18 cellular contexts compared by ENCODE assay signal in genomic region chr11:88297320-88298263, GRCh38. TPM values are rescaled to one million over a fixed set of nuclear protein-coding genes. Genes with fewer than 3 reads are reported as not detected.
DNase-seq lines count a peak whose midpoint lies in the region; ATAC-seq, FAIRE-seq and TF ChIP-seq lines count a peak whose summit lies in the region.
"Had no signal": no experiment of that assay in that cellular context is flagged by ENCODE, and none has a peak within 500 bp of the region (broad histone marks: within the 10 kb centered on the region; RNA-seq: fewer than 3 reads in every experiment).

No MANE protein-coding gene starts in this region.

- no peaks in the 10 kb centered on the region for H3K27me3 ChIP-seq in CD8-positive, alpha-beta memory T cell (ENCODE audit: insufficient read depth, low read length, poor library complexity, severe bottlenecking)
- H3K27me3 ChIP-seq in HepG2 (ENCODE audit: control insufficient read depth in 1 of 2, insufficient read depth in 2 of 2, low read length in 2 of 2) (no peaks in the 10 kb centered on the region), neural progenitor cell (no peaks in the 10 kb centered on the region)

- in situ Hi-C loops in HepG2 (cut with HindIII; ENCODE audit: extremely low pct_ligation_motif_present, low pct_unique_long_range_greater_than_20kb), result no loop called here

- no peaks in the 10 kb centered on the region for H3K9me3 ChIP-seq in CD8-positive, alpha-beta memory T cell (ENCODE audit: low read length)
- H3K9me3 ChIP-seq in HepG2 (ENCODE audit: low read length) (no peaks in the 10 kb centered on the region), neural progenitor cell (ENCODE audit: low read depth) (no peaks in the 10 kb centered on the region)
- H3K9me3 ChIP-seq: HAP-1 had no signal

- no peaks in the 10 kb centered on the region for H3K4me1 ChIP-seq in CD8-positive, alpha-beta memory T cell (ENCODE audit: insufficient read depth, low read length)
- peaks cover 14% of the 10 kb centered on the region for H3K4me1 ChIP-seq in HepG2 (ENCODE audit: insufficient read depth, low read length)
- peaks cover 16% of the 10 kb centered on the region for H3K4me1 ChIP-seq in neural progenitor cell

- TF ChIP-seq RAD21 in HepG2 (CRISPR knock-in tag; IDR thresholded peaks at IDR 0.05), result no peak

- H3K4me2 ChIP-seq in HepG2 (ENCODE audit: low read depth, low read length) (no peak overlapping the region), neural progenitor cell (no peak overlapping the region)

- intact Hi-C loops in HepG2 (cut with micrococcal nuclease; ENCODE audit: unreplicated experiment), result no loop called here

- peak overlapping the region in 5 of 8 donors; percentile 2 to 57 (median 23) for H3K27ac Mint-ChIP-seq in CD8-positive, alpha-beta memory T cell
- H3K27ac Mint-ChIP-seq in neural progenitor cell, result no peak overlapping the region

- H3K36me3 Mint-ChIP-seq in CD8-positive, alpha-beta memory T cell, result peaks cover 4 to 87% (median 30%) of the 10 kb centered on the region in 3 donors
- H3K36me3 Mint-ChIP-seq in neural progenitor cell, result peaks cover 34% of the 10 kb centered on the region

- DNase-seq in CD8-positive, alpha-beta memory T cell, result no peak
- DNase-seq in NCI-H1417 treated with DMSO at 0.1 percent for 48 hours (lab: John Stamatoyannopoulos, UW), result peak; percentile 89
- peak; percentile 55 for DNase-seq in amniotic epithelial cell (ENCODE audit: low read depth)
- peak; percentile 8 for DNase-seq in HepG2 (ENCODE audit: low spot score)
- DNase-seq in NCI-H1930 (lab: John Stamatoyannopoulos, UW), result no peak
- no peak for DNase-seq in neural progenitor cell (ENCODE audit: low spot score)
- no peak for DNase-seq in GDM1 (lab: John Stamatoyannopoulos, UW)
- no peak for DNase-seq in NCI-H1436 treated with DMSO at 0.1 percent for 48 hours (lab: John Stamatoyannopoulos, UW)
- DNase-seq: activated CD4-positive, alpha-beta T cell treated with anti-CD3 and anti-CD28 coated beads for 1 hour; activated gamma-delta T cell treated with Interleukin-2 at 50 U/mL for 16 hours; DMS79 treated with DMSO at 0.1 percent for 48 hours; hypothalamus; left cardiac atrium; stimulated activated CD4-positive, alpha-beta T cell treated with anti-CD3 and anti-CD28 coated beads, Interleukin-4, amount 100 ng/mL, for 1 hour had no signal

- H3K9ac ChIP-seq in HepG2 (ENCODE audit: insufficient read depth, low read depth, low read length) (no peak overlapping the region), neural progenitor cell (no peak overlapping the region)

- TF ChIP-seq POLR2A in HepG2 (IDR thresholded peaks at IDR 0.05; ENCODE audit: insufficient read depth in 1 of 2, low read depth in 2 of 2, low read length in 2 of 2), result no peak

- no peaks in the 10 kb centered on the region for H4K20me1 ChIP-seq in HepG2 (ENCODE audit: insufficient read depth, low read length)
- H4K20me1 ChIP-seq in neural progenitor cell (ENCODE audit: low read depth), result no peaks in the 10 kb centered on the region

- no peaks in the 10 kb centered on the region for H3K9me3 Mint-ChIP-seq in CD8-positive, alpha-beta memory T cell
- peaks cover 2% of the 10 kb centered on the region for H3K9me3 Mint-ChIP-seq in neural progenitor cell

- peaks cover 36 to 53% (median 52%) of the 10 kb centered on the region in 3 donors for H3K4me1 Mint-ChIP-seq in CD8-positive, alpha-beta memory T cell
- H3K4me1 Mint-ChIP-seq in neural progenitor cell, result peaks cover 21% of the 10 kb centered on the region

- TF ChIP-seq CTCF in HepG2 (CRISPR knock-in tag; IDR thresholded peaks at IDR 0.05) (no peak), neural progenitor cell (IDR thresholded peaks at IDR 0.05) (no peak)

- BruUV-seq in HepG2 (replicated peaks; lab: Mats Ljungman, UMichigan), result no TSS peak

- H3K36me3 ChIP-seq in CD8-positive, alpha-beta memory T cell (ENCODE audit: insufficient read depth, low read length), result peaks cover 15% of the 10 kb centered on the region
- peaks cover 1 to 15% of the 10 kb centered on the region in 2 experiments; a peak in 2 of 5 replicates for H3K36me3 ChIP-seq in HepG2 (replicated peaks in 1 of 2; ENCODE audit: control insufficient read depth in 1 of 2, insufficient read depth in 2 of 2, low read length in 2 of 2)
- no peaks in the 10 kb centered on the region for H3K36me3 ChIP-seq in neural progenitor cell
- H3K36me3 ChIP-seq: HAP-1 had no signal

- POLR2A ChIA-PET in CD8-positive, alpha-beta memory T cell (lab: Charles Lee), result interaction anchor here (0.7 kb wide), 1 partner anchor 449 kb away, joined by 3 read pairs; no protein-coding TSS in a partner anchor
- POLR2A ChIA-PET in HepG2 (lab: Yijun Ruan, JAX), result no interaction called here

- H3F3A ChIP-seq in neural progenitor cell (ENCODE audit: low read depth), result peaks cover 5% of the 10 kb centered on the region

- 44% methylated on average over 4 of the region's 4 CpGs for WGBS in HepG2 (ENCODE audit: low lambda C conversion rate)

- H3K27me3 Mint-ChIP-seq in CD8-positive, alpha-beta memory T cell, result no peaks in the 10 kb centered on the region
- no peaks in the 10 kb centered on the region for H3K27me3 Mint-ChIP-seq in neural progenitor cell (ENCODE audit: insufficient read depth, low read depth)

- FAIRE-seq in HepG2 (lab: Jason Lieb, UNC), result no peak
- FAIRE-seq: endothelial cell of umbilical vein, GM19239 had no signal

- H3K27ac ChIP-seq in CD8-positive, alpha-beta memory T cell (ENCODE audit: low read depth, low read length), result no peak overlapping the region
- no peak overlapping the region for H3K27ac ChIP-seq in HepG2 (ENCODE audit: extremely low read length, insufficient read depth, low read length)
- H3K27ac ChIP-seq in neural progenitor cell, result no peak overlapping the region

- no peak for ATAC-seq in HepG2
- ATAC-seq: left cardiac atrium had no signal

- H2AFZ ChIP-seq in HepG2 (ENCODE audit: low read length), result no peak overlapping the region
- no peak overlapping the region for H2AFZ ChIP-seq in neural progenitor cell (replicated peaks)

- H3K79me2 ChIP-seq in HepG2 (ENCODE audit: insufficient read depth, low read length), result no peaks in the 10 kb centered on the region
- H3K79me2 ChIP-seq in neural progenitor cell (ENCODE audit: low read depth), result peaks cover 14% of the 10 kb centered on the region

- H3K4me3 ChIP-seq in CD8-positive, alpha-beta memory T cell (ENCODE audit: low read length), result no peak overlapping the region
- H3K4me3 ChIP-seq in HepG2 (replicated peaks in 1 of 3; ENCODE audit: insufficient read depth in 1 of 3, low read depth in 2 of 3, low read length in 3 of 3) (no peak overlapping the region), neural progenitor cell (no peak overlapping the region)
- H3K4me3 ChIP-seq: HAP-1, skin epidermis had no signal

- no peak overlapping the region for H3K4me3 Mint-ChIP-seq in CD8-positive, alpha-beta memory T cell
- H3K4me3 Mint-ChIP-seq in neural progenitor cell, result no peak overlapping the region

- CTCF ChIA-PET in CD8-positive, alpha-beta memory T cell (lab: Charles Lee), result interaction anchor here (1.1 kb wide), 1 partner anchor 10 kb away, joined by 5 read pairs; no protein-coding TSS in a partner anchor
- CTCF ChIA-PET in HepG2 (lab: Yijun Ruan, JAX; ENCODE audit: low intra/inter-chr PET ratio, low total read pairs), result no interaction called here

- no peak for TF ChIP-seq EP300 in HepG2 (IDR thresholded peaks at IDR 0.05; ENCODE audit: low read depth in 2 of 2, low read length in 2 of 2)
- TF ChIP-seq EP300 in HepG2 (CRISPR knock-in tag; IDR thresholded peaks at IDR 0.05; ENCODE audit: borderline replicate concordance), result no peak

TF ChIP-seq in HepG2, 621 proteins besides CTCF, POLR2A, EP300 and RAD21 (continues in another document):
- TF ChIP-seq NR2F1 (CRISPR knock-in tag; IDR thresholded peaks at IDR 0.05) (0 out of 4 replicates have a peak, but pooled peaks of 1 of the 2 experiments have one; percentile 14), SOX13 (IDR thresholded peaks at IDR 0.05) (no peak), SOX13 (CRISPR knock-in tag; conservative IDR thresholded peaks at IDR 0.05 in 1 of 2, IDR thresholded peaks at IDR 0.05 in 1 of 2) (peak in 1 of 2 experiments; percentile 24; a peak in 1 of 4 replicates), ZFYVE20 (CRISPR knock-in tag; IDR thresholded peaks at IDR 0.05; ENCODE audit: borderline replicate concordance, low read depth) (no peak), NR2F6 (IDR thresholded peaks at IDR 0.05) (0 out of 2 replicates have a peak, but pooled peaks have one; percentile 40), NR2F6 (CRISPR knock-in tag; IDR thresholded peaks at IDR 0.05) (0 out of 2 replicates have a peak, but pooled peaks have one; percentile 15)

RNA-seq across cellular contexts. Expression of gene CTSC, which starts 39.9 kb away (rescaled TPM):
- total RNA-seq in CD8-positive, alpha-beta memory T cell, result 100 to 1,000 TPM; 128 to 132 TPM
- polyA plus RNA-seq in CD8-positive, alpha-beta memory T cell, result 261 TPM
- total RNA-seq in HepG2 (2016; rRNA removed; fragmentation: Illumina TruSeq; extraction: Trizol), result 69.3 and 144 TPM in 2 replicates
- 10.1 and 12.6 TPM in 2 replicates for total RNA-seq in HepG2 (2016; cell fraction: cytosol; rRNA removed; fragmentation: Illumina TruSeq; extraction: Trizol; ENCODE audit: low read depth)
- total RNA-seq in HepG2 (2016; cell fraction: insoluble cytoplasmic fraction; rRNA removed; fragmentation: Illumina TruSeq; extraction: Trizol), result 73.3 and 148 TPM in 2 replicates
- 17.2 and 21.5 TPM in 2 replicates for total RNA-seq in HepG2 (2016; cell fraction: membrane; rRNA removed; fragmentation: Illumina TruSeq; extraction: Trizol)
- total RNA-seq in HepG2 (2016; cell fraction: nucleus; rRNA removed; fragmentation: Illumina TruSeq; extraction: Trizol), result 143 and 153 TPM in 2 replicates
- 151 and 210 TPM in 2 replicates for polyA plus RNA-seq in HepG2 (2011; rRNA removed)
- 144 and 152 TPM in 2 replicates for polyA plus RNA-seq in HepG2 (2011; cell fraction: cytosol; rRNA removed)
- polyA plus RNA-seq in HepG2 (2011; cell fraction: nucleus; rRNA removed), result 49.6 and 56.2 TPM in 2 replicates
- 102 and 112 TPM in 2 replicates for polyA plus RNA-seq in HepG2 (2012)
- polyA plus RNA-seq in HepG2 (2016; cell fraction: cytosol; fragmentation: Illumina TruSeq; extraction: Trizol; ENCODE audit: low read depth), result 12.9 TPM in 2 replicates
- polyA plus RNA-seq in HepG2 (2016; cell fraction: insoluble cytoplasmic fraction; fragmentation: Illumina TruSeq; extraction: Trizol; ENCODE audit: low read depth), result 79.7 and 80.7 TPM in 2 replicates
- polyA plus RNA-seq in HepG2 (2016; cell fraction: membrane; fragmentation: Illumina TruSeq; extraction: Trizol; ENCODE audit: low read depth), result 19.3 and 20.8 TPM in 2 replicates
- 187 and 211 TPM in 2 replicates for polyA plus RNA-seq in HepG2 (2016; cell fraction: nucleus; fragmentation: Illumina TruSeq; extraction: Trizol; ENCODE audit: insufficient read depth, low read depth)
- 63.5 and 157 TPM in 2 replicates for polyA minus RNA-seq in HepG2 (2011; rRNA and poly(A)+ RNA removed; ENCODE audit: low replicate concordance)
- polyA minus RNA-seq in HepG2 (2011; cell fraction: cytosol; rRNA and poly(A)+ RNA removed), result 116 and 179 TPM in 2 replicates
- polyA minus RNA-seq in HepG2 (2011; cell fraction: nucleus; rRNA and poly(A)+ RNA removed), result 87.6 and 93.5 TPM in 2 replicates
- total RNA-seq in neural progenitor cell (ENCODE audit: low replicate concordance), result 94.6 and 96.4 TPM in 2 replicates

Comparison
In these comparisons a context has a peak if more than half of its experiments do, and no peak if none do; other contexts are left out.
1. DNase-seq: peak in NCI-H1417 treated with DMSO at 0.1 percent for 48 hours (single experiment), amniotic epithelial cell (single experiment) and HepG2 (single experiment); none in CD8-positive, alpha-beta memory T cell (0 of 5), NCI-H1930 (0 of 2), neural progenitor cell (single experiment), GDM1 (single experiment) and NCI-H1436 treated with DMSO at 0.1 percent for 48 hours (single experiment).